Comparison of ENCODE assay signal across 14 cellular contexts in the genomic region with DNA sequence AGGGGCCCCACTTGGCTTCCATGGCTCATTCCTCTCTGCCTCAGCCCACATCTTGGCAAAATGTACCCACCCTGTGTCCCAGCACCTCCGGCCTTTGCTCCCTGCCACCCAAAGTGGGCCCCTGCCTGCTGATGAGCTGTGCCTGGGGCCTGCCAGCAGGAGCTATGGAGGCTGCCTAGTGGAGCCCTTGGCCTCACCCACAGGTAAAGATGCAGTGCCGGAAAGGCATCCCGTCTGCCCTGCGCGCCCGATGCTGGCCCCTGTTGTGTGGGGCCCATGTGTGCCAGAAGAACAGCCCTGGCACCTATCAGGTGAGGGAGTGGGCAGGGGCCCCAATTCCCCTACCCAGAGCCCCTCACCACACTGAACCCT. TPM values are rescaled to one million over a fixed set of nuclear protein-coding genes. Genes with fewer than 3 reads are reported as not detected.
A peak's percentile ranks its signal among the peaks of the same experiment; 100 is the strongest.
DNase-seq lines count a peak whose midpoint lies in the region; ATAC-seq and TF ChIP-seq lines count a peak whose summit lies in the region.
"Had no signal": no experiment of that assay in that cellular context is flagged by ENCODE, and none has a peak within 500 bp of the region (broad histone marks: within the 10 kb centered on the region; RNA-seq: fewer than 3 reads in every experiment).

No MANE protein-coding gene starts in this region.

- H3K4me3 ChIP-seq in GM12865 (ENCODE audit: low read depth, low read length): peak overlapping the region; percentile 74
- H3K4me3 ChIP-seq in spleen: peak overlapping the region; percentile 56 to 91 (median 73)
- peak overlapping the region in 2 of 12 donors; percentile 41 to 59 for H3K4me3 ChIP-seq in heart left ventricle
- H3K4me3 ChIP-seq: SJCRH30, thoracic aorta had no signal

- TF ChIP-seq POLR2A in spleen (IDR thresholded peaks at IDR 0.05): no peak
- no peak for TF ChIP-seq POLR2A in heart left ventricle (IDR thresholded peaks at IDR 0.05)

- ATAC-seq in T-cell (replicated peaks in 1 of 4) (no peak), GM19328 (IDR thresholded peaks at IDR 0.05; ENCODE audit: unreplicated experiment) (no peak), HG03521 (IDR thresholded peaks at IDR 0.05; ENCODE audit: unreplicated experiment) (no peak), heart left ventricle (no peak)
- ATAC-seq in central memory CD8-positive, alpha-beta T cell (replicated peaks; ENCODE audit: extremely low read depth, poor library complexity, severe bottlenecking): no peak

- H3K27ac ChIP-seq in spleen (peak overlapping the region; percentile 64 to 99 (median 96)), heart left ventricle (peak overlapping the region in 1 of 12 donors; percentile 91)
- H3K27ac ChIP-seq: SJCRH30, thoracic aorta, VCaP had no signal

- H3K4me1 ChIP-seq in spleen (peaks cover 46 to 95% (median 87%) of the 10 kb centered on the region in 6 donors), heart left ventricle (peaks cover 0 to 52% (median 16%) of the 10 kb centered on the region in 12 donors)

- TF ChIP-seq CTCF in GM12865 (IDR thresholded peaks at IDR 0.05; ENCODE audit: insufficient read depth, low read depth, low read length, missing control alignments) (no peak), spleen (IDR thresholded peaks at IDR 0.05 in 8 of 11, conservative IDR thresholded peaks at IDR 0.05 in 3 of 11) (no peak), heart left ventricle (IDR thresholded peaks at IDR 0.05) (no peak)

- H3K27ac Mint-ChIP-seq in T-cell: peak overlapping the region; percentile 96
- H3K27ac Mint-ChIP-seq in central memory CD8-positive, alpha-beta T cell (ENCODE audit: low read depth): peak overlapping the region; percentile 94

- H3K36me3 ChIP-seq in spleen: peaks cover 0 to 53% (median 11%) of the 10 kb centered on the region in 6 donors
- peaks cover 0 to 5% (median 0%) of the 10 kb centered on the region in 9 donors for H3K36me3 ChIP-seq in heart left ventricle
- H3K36me3 ChIP-seq: SJCRH30, thoracic aorta had no signal

- H3K27me3 Mint-ChIP-seq in T-cell: no peaks in the 10 kb centered on the region
- H3K27me3 Mint-ChIP-seq in central memory CD8-positive, alpha-beta T cell: no peaks in the 10 kb centered on the region

- H3K9me3 ChIP-seq in spleen (no peaks in the 10 kb centered on the region), heart left ventricle (no peaks in the 10 kb centered on the region)
- H3K9me3 ChIP-seq: SJCRH30, thoracic aorta had no signal

- H3K27me3 ChIP-seq in spleen (replicated peaks in 1 of 7) (peaks cover 0 to 17% (median 0%) of the 10 kb centered on the region in 7 donors), heart left ventricle (peaks cover 0 to 15% (median under 1%) of the 10 kb centered on the region in 9 donors)

- DNase-seq in GM12865 (ENCODE audit: low read depth) (no peak), T-cell (peak in 3 of 34 experiments; percentile 29 to 53 (median 37)), spleen (peak; percentile 84), NCI-H1417 (lab: John Stamatoyannopoulos, UW) (no peak), heart left ventricle (no peak)
- DNase-seq in central memory CD8-positive, alpha-beta T cell (ENCODE audit: low spot score in 2 of 2): no peak
- DNase-seq: NCI-H526, SJCRH30 had no signal

- peak overlapping the region; percentile 92 to 97 (median 96) for H3K4me3 Mint-ChIP-seq in T-cell
- peak overlapping the region; percentile 87 for H3K4me3 Mint-ChIP-seq in central memory CD8-positive, alpha-beta T cell

- intact Hi-C loops in spleen (cut with DNase I; ENCODE audit: low total_unique reads) (no loop called here), heart left ventricle (cut with DNase I) (loop anchor here in 3 of 10 donors (10.0 kb wide), 1 partner anchor 60 kb away; a partner anchor contains a TSS)

- CTCF ChIA-PET in T-cell (lab: Charles Lee): no interaction called here

- H3K9me3 Mint-ChIP-seq in T-cell: no peaks in the 10 kb centered on the region
- no peaks in the 10 kb centered on the region for H3K9me3 Mint-ChIP-seq in central memory CD8-positive, alpha-beta T cell

- POLR2A ChIA-PET in T-cell (lab: Charles Lee): interaction anchor here in 1 of 2 donors (0.5 kb wide), 1 partner anchor 39 kb away, joined by 9 read pairs; no protein-coding TSS in a partner anchor

- 66 to 80% (median 71%) methylated on average over 1 to 6 of the region's 6 CpGs for WGBS in spleen, 5 donors
- 85 to 94% (median 92%) methylated on average over 6 of the region's 6 CpGs for WGBS in heart left ventricle, 4 donors

- peaks cover 20% of the 10 kb centered on the region for H3K36me3 Mint-ChIP-seq in T-cell
- H3K36me3 Mint-ChIP-seq in central memory CD8-positive, alpha-beta T cell (ENCODE audit: insufficient read depth): peaks cover 51% of the 10 kb centered on the region

- H3K4me1 Mint-ChIP-seq in T-cell: peaks cover 65 to 78% (median 71%) of the 10 kb centered on the region in 3 donors
- H3K4me1 Mint-ChIP-seq in central memory CD8-positive, alpha-beta T cell: peaks cover 67% of the 10 kb centered on the region

RNA-seq across cellular contexts. Expression of a gene that starts 1.3 kb away (rescaled TPM):
- 100 to 1,000 TPM; 288 to 449 (median 436) TPM for total RNA-seq in T-cell
- 100 to 1,000 TPM in 4 of 7 donors, 10 to 100 TPM in 3; 66.3 to 132 (median 101) TPM for total RNA-seq in spleen
- polyA plus RNA-seq in spleen: 100 to 1,000 TPM; 174 to 270 (median 196) TPM
- total RNA-seq in heart left ventricle: 10 to 100 TPM in 1 of 9 donors, 1 to 10 TPM in 4, under 1 TPM in 4; 0.14 to 14.2 (median 1.6) TPM
- polyA plus RNA-seq in heart left ventricle: under 1 TPM; 0.61 to 0.88 TPM
- total RNA-seq: cerebellum, pulmonary artery endothelial cell, SJCRH30 had no signal

RNA-seq across cellular contexts. Expression of a gene that starts 3.5 kb away (rescaled TPM):
- 100 to 1,000 TPM; 118 to 198 (median 186) TPM for total RNA-seq in T-cell
- total RNA-seq in spleen: 100 to 1,000 TPM; 147 to 192 (median 157) TPM
- 100 to 1,000 TPM; 152 to 207 (median 170) TPM for polyA plus RNA-seq in spleen
- 100 to 1,000 TPM in 7 of 9 donors, 10 to 100 TPM in 2; 90.3 to 151 (median 105) TPM for total RNA-seq in heart left ventricle
- polyA plus RNA-seq in heart left ventricle: 100 to 1,000 TPM in 1 of 2 donors, 10 to 100 TPM in 1; 94.4 to 207 TPM

RNA-seq across cellular contexts. Expression of a gene that starts 10.3 kb away (rescaled TPM):
- total RNA-seq in T-cell (10 to 100 TPM in 2 of 5 donors, 1 to 10 TPM in 3; 5.5 to 19.1 (median 9.8) TPM), spleen (1 to 10 TPM; 1.9 to 4.4 (median 2.1) TPM), heart left ventricle (10 to 100 TPM in 5 of 9 donors, 1 to 10 TPM in 4; 3.5 to 33.6 (median 11.8) TPM)
- polyA plus RNA-seq in spleen (1 to 10 TPM; 1.0 to 2.0 (median 1.8) TPM), heart left ventricle (1 to 10 TPM in 1 of 2 donors, under 1 TPM in 1; 0.89 to 6.2 TPM)

RNA-seq across cellular contexts. Expression of a gene that starts 13.4 kb away (rescaled TPM):
- total RNA-seq in T-cell (10 to 100 TPM; 34.9 to 63.8 (median 56.2) TPM), spleen (10 to 100 TPM; 21.6 to 37.5 (median 29.7) TPM), heart left ventricle (1 to 10 TPM; 3.5 to 9.1 (median 5.8) TPM)
- polyA plus RNA-seq in spleen (10 to 100 TPM; 18.2 to 44.8 (median 37.1) TPM), heart left ventricle (1 to 10 TPM; 7.6 to 8.0 TPM)

RNA-seq across cellular contexts. Expression of a gene that starts 23.1 kb away (rescaled TPM):
- 10 to 100 TPM; 60.3 to 88.0 (median 81.9) TPM for total RNA-seq in T-cell
- total RNA-seq in spleen: 10 to 100 TPM; 51.5 to 65.4 (median 55.4) TPM
- 10 to 100 TPM; 39.5 to 95.0 (median 53.8) TPM for polyA plus RNA-seq in spleen
- total RNA-seq in heart left ventricle: 10 to 100 TPM; 19.3 to 32.8 (median 25.2) TPM
- 10 to 100 TPM; 33.3 to 36.0 TPM for polyA plus RNA-seq in heart left ventricle

Comparison
In these comparisons a context has a peak if more than half of its experiments do, and no peak if none do; other contexts are left out.
1. RNA of a gene that starts 1.3 kb away (total RNA-seq): 288 to 449 TPM in T-cell and 66.3 to 132 TPM in spleen; 0.14 to 14.2 TPM in heart left ventricle; every median in the first group is over 4 times any median in the second.